Comparison of ENCODE assay signal across 1 cellular context in genomic region chr20:3166913-3167342, GRCh38.
TF ChIP-seq lines count a peak whose summit lies in the region.

No MANE protein-coding gene starts in this region.

TF ChIP-seq in H1, 55 proteins besides CTCF, POLR2A, EP300 and RAD21:
- TF ChIP-seq CBX5 (IDR thresholded peaks at IDR 0.05; ENCODE audit: low read depth, low read length) (no peak), GTF2F1 (IDR thresholded peaks at IDR 0.05; ENCODE audit: borderline replicate concordance, low read depth, low read length) (no peak)
